ENCODE assay signal across 15 cellular contexts in the genomic region with DNA sequence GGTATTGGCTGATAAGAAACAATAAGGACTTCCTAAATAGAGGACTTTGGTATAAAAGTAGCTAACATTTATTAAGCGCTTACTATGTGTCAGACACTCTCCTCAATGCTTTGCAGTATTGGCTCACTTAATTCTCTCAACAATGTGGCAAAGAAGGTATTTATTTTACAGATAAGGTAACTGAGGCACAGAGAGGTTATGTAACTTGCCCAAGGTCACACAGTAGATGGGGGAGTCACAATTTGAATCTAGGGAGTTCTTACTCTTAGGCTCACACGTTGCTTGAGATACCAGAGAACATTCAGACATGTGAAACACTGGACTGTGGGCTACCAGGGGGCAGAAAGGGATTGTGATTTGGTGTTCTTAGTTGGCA.
DNase-seq lines count a peak whose midpoint lies in the region; ATAC-seq, FAIRE-seq and TF ChIP-seq lines count a peak whose summit lies in the region.
"Had no signal": no experiment of that assay in that cellular context is flagged by ENCODE, and none has a peak within 500 bp of the region (broad histone marks: within the 10 kb centered on the region; RNA-seq: fewer than 3 reads in every experiment).

No MANE protein-coding gene starts in this region.

- no peak overlapping the region for H4K8ac ChIP-seq in neuronal stem cell (ENCODE audit: low read depth, low read length)

- ATAC-seq in HCT116, result no peak
- no peak for ATAC-seq in CD8-positive, alpha-beta T cell

- peaks cover 3% of the 10 kb centered on the region for H3K4me1 Mint-ChIP-seq in CD8-positive, alpha-beta T cell (ENCODE audit: low read depth)

- peaks cover 35% of the 10 kb centered on the region for H3K27me3 Mint-ChIP-seq in CD8-positive, alpha-beta T cell (ENCODE audit: low read depth)

- no peak overlapping the region for H3K4ac ChIP-seq in neuronal stem cell (ENCODE audit: low read length)

- H3K36me3 Mint-ChIP-seq in CD8-positive, alpha-beta T cell, result no peaks in the 10 kb centered on the region
- H3K36me3 Mint-ChIP-seq: CD4-positive, alpha-beta memory T cell had no signal

- H3K27ac Mint-ChIP-seq in CD8-positive, alpha-beta T cell, result no peak overlapping the region
- H3K27ac Mint-ChIP-seq: CD4-positive, alpha-beta memory T cell; GM23338; H9; HFFc6 had no signal

- RAD21 ChIA-PET in HCT116 (lab: Charles Lee; ENCODE audit: low non-redundant PET in 1 of 2, low total read pairs in 2 of 2, uncharacterized antibody in 2 of 2, unreplicated experiment in 2 of 2), result interaction anchor here (1.8 to 1.9 kb wide), 2 partner anchors 113 kb away, joined by 7 to 8 read pairs; no protein-coding TSS in a partner anchor

- H3K23ac ChIP-seq in neuronal stem cell (ENCODE audit: low read depth, low read length, poor library complexity), result no peak overlapping the region

- no peaks in the 10 kb centered on the region for H3K9me3 ChIP-seq in HCT116 (ENCODE audit: control insufficient read depth in 1 of 2, insufficient read depth in 1 of 2, low read depth in 1 of 2, low read length in 2 of 2)
- H3K9me3 ChIP-seq in neuronal stem cell (replicated peaks in 1 of 2; ENCODE audit: control insufficient read depth in 2 of 2, insufficient read depth in 1 of 2, low read depth in 1 of 2, low read length in 2 of 2), result no peaks in the 10 kb centered on the region
- no peaks in the 10 kb centered on the region for H3K9me3 ChIP-seq in osteoblast (ENCODE audit: low read depth, low read length)
- H3K9me3 ChIP-seq in CD8-positive, alpha-beta T cell (ENCODE audit: low read length), result no peaks in the 10 kb centered on the region

- H3K36me3 ChIP-seq in HCT116 (ENCODE audit: control insufficient read depth in 1 of 2, insufficient read depth in 2 of 2, low read length in 2 of 2) (no peaks in the 10 kb centered on the region), bronchial epithelial cell (ENCODE audit: control insufficient read depth, insufficient read depth, low read length) (no peaks in the 10 kb centered on the region), neuronal stem cell (replicated peaks in 1 of 2; ENCODE audit: control insufficient read depth in 2 of 2, insufficient read depth in 2 of 2, low read length in 2 of 2) (no peaks in the 10 kb centered on the region), osteoblast (ENCODE audit: insufficient read depth, low read length) (no peaks in the 10 kb centered on the region)
- no peaks in the 10 kb centered on the region for H3K36me3 ChIP-seq in CD8-positive, alpha-beta T cell (ENCODE audit: insufficient read depth, low read length)

- H2AK5ac ChIP-seq in neuronal stem cell (ENCODE audit: low read depth, low read length), result no peak overlapping the region

- peak overlapping the region; percentile 33 for H3K18ac ChIP-seq in neuronal stem cell (ENCODE audit: low read length)

- no peak for TF ChIP-seq POLR2A in HCT116 (IDR thresholded peaks at IDR 0.05; ENCODE audit: borderline replicate concordance, extremely low read depth, insufficient read depth, insufficient read length)

- no peaks in the 10 kb centered on the region for H3K9me3 Mint-ChIP-seq in CD8-positive, alpha-beta T cell
- H3K9me3 Mint-ChIP-seq: GM23338, H9, HFFc6 had no signal

- no peaks in the 10 kb centered on the region for H3K27me3 ChIP-seq in HCT116 (ENCODE audit: insufficient read depth, low read length)
- H3K27me3 ChIP-seq in bronchial epithelial cell (ENCODE audit: control insufficient read depth, insufficient read depth, low read length), result peaks cover 3% of the 10 kb centered on the region
- no peaks in the 10 kb centered on the region for H3K27me3 ChIP-seq in neuronal stem cell (ENCODE audit: control insufficient read depth in 3 of 3, insufficient read depth in 3 of 3, low read depth in 1 of 3, low read length in 3 of 3)
- no peaks in the 10 kb centered on the region for H3K27me3 ChIP-seq in osteoblast (ENCODE audit: insufficient read depth, low read length)
- peaks cover 6% of the 10 kb centered on the region for H3K27me3 ChIP-seq in CD8-positive, alpha-beta T cell (ENCODE audit: insufficient read depth, low read length)

- no peaks in the 10 kb centered on the region for H3K79me2 ChIP-seq in HCT116 (ENCODE audit: insufficient read depth, low read length)
- no peaks in the 10 kb centered on the region for H3K79me2 ChIP-seq in osteoblast (ENCODE audit: insufficient read depth, low read length)

- H2BK5ac ChIP-seq in neuronal stem cell (ENCODE audit: low read length), result no peak overlapping the region

- H3K27ac ChIP-seq in HCT116 (ENCODE audit: low read depth, low read length) (no peak overlapping the region), VCaP (peak overlapping the region; percentile 36; the same call in 1 of the 2 replicates), neuronal stem cell (replicated peaks; ENCODE audit: low read length) (no peak overlapping the region), osteoblast (ENCODE audit: low read depth, low read length) (no peak overlapping the region)
- H3K27ac ChIP-seq in CD8-positive, alpha-beta T cell (ENCODE audit: low read depth, low read length), result no peak overlapping the region

- no peak for DNase-seq in HCT116 (ENCODE audit: low read depth, low spot score)
- no peak for DNase-seq in bronchial epithelial cell (ENCODE audit: low read depth)
- DNase-seq in neuronal stem cell (ENCODE audit: low spot score), result no peak
- DNase-seq in NCI-H82 (lab: John Stamatoyannopoulos, UW), result no peak
- DNase-seq in activated CD4-positive, CD25-positive, alpha-beta regulatory T cell (lab: John Stamatoyannopoulos, UW), result no peak
- DNase-seq in osteoblast (ENCODE audit: insufficient read length, low spot score, missing footprints), result no peak
- DNase-seq in CD8-positive, alpha-beta T cell, result no peak
- DNase-seq: CD4-positive, alpha-beta memory T cell; GF-D8; H9; HFFc6 had no signal

- H3K79me1 ChIP-seq in neuronal stem cell (ENCODE audit: low read depth, low read length), result no peaks in the 10 kb centered on the region

- BruUV-seq in HCT116 (replicated peaks; lab: Mats Ljungman, UMichigan), result no TSS peak

- TF ChIP-seq RAD21 in HCT116 (IDR thresholded peaks at IDR 0.05; ENCODE audit: low read depth), result no peak

- CTCF ChIA-PET in HCT116 (lab: Charles Lee), result interaction anchor here (0.9 to 3.4 kb wide), 5 partner anchors 9 to 569 kb away, joined by 3 to 40 read pairs (median 5); no protein-coding TSS in a partner anchor
- CTCF ChIA-PET in CD8-positive, alpha-beta T cell (lab: Charles Lee), result interaction anchor here (0.8 kb wide), 1 partner anchor 12 kb away, joined by 3 read pairs; no protein-coding TSS in a partner anchor

- no peak overlapping the region for H3K4me3 Mint-ChIP-seq in CD8-positive, alpha-beta T cell
- H3K4me3 Mint-ChIP-seq: GM23338, H9 had no signal

- H3K9me2 ChIP-seq in HCT116 (ENCODE audit: insufficient read depth), result no peaks in the 10 kb centered on the region

- no peak overlapping the region for H3K14ac ChIP-seq in neuronal stem cell (ENCODE audit: low read length)

- H3K4me2 ChIP-seq in HCT116 (ENCODE audit: low read length), result peak overlapping the region; percentile 77
- no peak overlapping the region for H3K4me2 ChIP-seq in neuronal stem cell (ENCODE audit: insufficient read depth, low read length, poor library complexity, severe bottlenecking)
- H3K4me2 ChIP-seq in osteoblast (ENCODE audit: insufficient read depth, low read length), result no peak overlapping the region
- H3K4me2 ChIP-seq: GM23338 had no signal

- H3K4me3 ChIP-seq in HCT116 (replicated peaks in 1 of 2; ENCODE audit: low read depth in 1 of 2, low read length in 2 of 2), result no peak overlapping the region
- H3K4me3 ChIP-seq in bronchial epithelial cell (ENCODE audit: low read depth, low read length), result no peak overlapping the region
- H3K4me3 ChIP-seq in neuronal stem cell (ENCODE audit: low read length in 2 of 2), result no peak overlapping the region
- no peak overlapping the region for H3K4me3 ChIP-seq in osteoblast (ENCODE audit: insufficient read depth, low read length)
- H3K4me3 ChIP-seq in CD8-positive, alpha-beta T cell (ENCODE audit: low read depth, low read length), result no peak overlapping the region
- H3K4me3 ChIP-seq: GM23338 had no signal

- peak; percentile 36 for FAIRE-seq in bronchial epithelial cell (lab: Jason Lieb, UNC)
- FAIRE-seq: GM12891, GM18507 had no signal

- WGBS in neuronal stem cell (ENCODE audit: extremely low coverage in 2 of 2, insufficient read length in 2 of 2, insufficient replicate concordance in 1 of 2), 2 donors, result no CpG with 5 or more reads among the region's 2 CpGs

- TF ChIP-seq CTCF in HCT116 (IDR thresholded peaks at IDR 0.05 in 2 of 3, conservative IDR thresholded peaks at IDR 0.05 in 1 of 3; ENCODE audit: borderline replicate concordance in 1 of 3, insufficient read depth in 1 of 3, low read depth in 2 of 3, low read length in 2 of 3), result no peak
- TF ChIP-seq CTCF in VCaP (conservative IDR thresholded peaks at IDR 0.05), result no peak
- no peak for TF ChIP-seq CTCF in bronchial epithelial cell (IDR thresholded peaks at IDR 0.05; ENCODE audit: insufficient read depth, low read length, severe bottlenecking)
- TF ChIP-seq CTCF in osteoblast (IDR thresholded peaks at IDR 0.05; ENCODE audit: extremely low read depth, low read depth, low read length), result no peak
- TF ChIP-seq CTCF in CD8-positive, alpha-beta T cell (IDR thresholded peaks at IDR 0.05), result no peak

- intact Hi-C loops in HCT116 (cut with micrococcal nuclease), result loop anchor here (5.0 kb wide), 2 partner anchors 523 to 603 kb away; no protein-coding TSS in a partner anchor
- intact Hi-C loops in CD8-positive, alpha-beta T cell (cut with DNase I, micrococcal nuclease), result no loop called here

- H2BK120ac ChIP-seq in neuronal stem cell (ENCODE audit: low read depth, low read length), result no peak overlapping the region

- no peak overlapping the region for H2BK15ac ChIP-seq in neuronal stem cell (ENCODE audit: low read length)

- H2BK12ac ChIP-seq in neuronal stem cell (ENCODE audit: low read length), result no peak overlapping the region

- H4K20me1 ChIP-seq in HCT116 (ENCODE audit: insufficient read depth) (no peaks in the 10 kb centered on the region), osteoblast (ENCODE audit: insufficient read depth, low read length) (no peaks in the 10 kb centered on the region)

- H2AFZ ChIP-seq in HCT116 (ENCODE audit: low read depth, low read length, poor library complexity, severe bottlenecking) (no peak overlapping the region), neuronal stem cell (ENCODE audit: low read length) (no peak overlapping the region), osteoblast (ENCODE audit: low read length) (no peak overlapping the region)

- H3K9ac ChIP-seq in HCT116 (ENCODE audit: low read length), result no peak overlapping the region
- no peak overlapping the region for H3K9ac ChIP-seq in neuronal stem cell (ENCODE audit: low read depth, low read length, poor library complexity)

- no peak overlapping the region for H4K91ac ChIP-seq in neuronal stem cell (ENCODE audit: low read depth, low read length, poor library complexity)

- POLR2A ChIA-PET in HCT116 (lab: Charles Lee), result no interaction called here
- POLR2A ChIA-PET in CD8-positive, alpha-beta T cell (lab: Charles Lee), result no interaction called here

- H3K4me1 ChIP-seq in HCT116 (ENCODE audit: control insufficient read depth in 1 of 2, insufficient read depth in 2 of 2, low read length in 2 of 2) (peaks cover 6 to 16% of the 10 kb centered on the region in 2 experiments; a peak in 3 of 4 replicates), neuronal stem cell (ENCODE audit: control insufficient read depth in 2 of 2, insufficient read depth in 1 of 2, low read depth in 1 of 2, low read length in 2 of 2) (peaks cover 12 to 17% of the 10 kb centered on the region in 2 donors), osteoblast (ENCODE audit: insufficient read depth, low read length) (peaks cover 3% of the 10 kb centered on the region)
- no peaks in the 10 kb centered on the region for H3K4me1 ChIP-seq in CD8-positive, alpha-beta T cell (ENCODE audit: insufficient read depth, low read length)
